8 cellular contexts compared by ENCODE assay signal in genomic region chr12:89353823-89354629, GRCh38. TPM values are rescaled to one million over a fixed set of nuclear protein-coding genes. Genes with fewer than 3 reads are reported as not detected.
DNase-seq lines count a peak whose midpoint lies in the region; ATAC-seq and TF ChIP-seq lines count a peak whose summit lies in the region.

No MANE protein-coding gene starts in this region.

- H3K4me3 Mint-ChIP-seq in activated naive CD4-positive, alpha-beta T cell treated with anti-CD3 and anti-CD28 coated beads for 36 hours = peak overlapping the region; percentile 89

- H3K9me3 Mint-ChIP-seq in activated naive CD4-positive, alpha-beta T cell treated with anti-CD3 and anti-CD28 coated beads for 36 hours = no peaks in the 10 kb centered on the region

- H3K27me3 ChIP-seq in transverse colon = no peaks in the 10 kb centered on the region

- TF ChIP-seq CTCF in omental fat pad (IDR thresholded peaks at IDR 0.05) = no peak
- TF ChIP-seq CTCF in transverse colon (IDR thresholded peaks at IDR 0.05) = peak in 1 of 5 experiments; percentile 5

- peak overlapping the region; percentile 96 to 98 (median 98) for H3K27ac ChIP-seq in transverse colon

- H3K27ac Mint-ChIP-seq in activated naive CD4-positive, alpha-beta T cell treated with anti-CD3 and anti-CD28 coated beads for 36 hours = peak overlapping the region; percentile 92

- TF ChIP-seq EP300 in transverse colon (IDR thresholded peaks at IDR 0.05; ENCODE audit: low read depth) = no peak

- intact Hi-C loops in activated naive CD4-positive, alpha-beta T cell treated with anti-CD3 and anti-CD28 coated beads for 36 hours (cut with micrococcal nuclease) = loop anchor here (1.0 to 5.0 kb wide), 5 partner anchors 335 to 1317 kb away; a partner anchor contains a TSS
- intact Hi-C loops in transverse colon (cut with DNase I; ENCODE audit: low total_unique reads) = loop anchor here (5.0 to 10.0 kb wide), 3 partner anchors 108 to 302 kb away; partner anchors contain the start of genes GALNT4 and POC1B

- H3K4me3 ChIP-seq in transverse colon = peak overlapping the region; percentile 44 to 71 (median 64)

- H3K27me3 Mint-ChIP-seq in activated naive CD4-positive, alpha-beta T cell treated with anti-CD3 and anti-CD28 coated beads for 36 hours (ENCODE audit: low read depth) = no peaks in the 10 kb centered on the region

- CTCF ChIA-PET in activated naive CD4-positive, alpha-beta T cell treated with anti-CD3 and anti-CD28 coated beads for 36 hours (lab: Charles Lee) = interaction anchor here (0.9 to 1.0 kb wide), 2 partner anchors 46 to 109 kb away, joined by 3 read pairs; no protein-coding TSS in a partner anchor

- no peaks in the 10 kb centered on the region for H3K9me3 ChIP-seq in transverse colon

- peaks cover 8 to 49% (median 21%) of the 10 kb centered on the region in 4 donors for H3K4me1 ChIP-seq in transverse colon

- no peaks in the 10 kb centered on the region for H3K36me3 ChIP-seq in transverse colon

- TF ChIP-seq POLR2A in transverse colon (IDR thresholded peaks at IDR 0.05) = peak; percentile 85

- in situ Hi-C loops in transverse colon (cut with MboI; ENCODE audit: low pct_ligation_motif_present in 1 of 4, low pct_unique_long_range_greater_than_20kb in 1 of 4, low sequenced_read_pairs in 3 of 4) = loop anchor here in 1 of 4 donors (10.0 kb wide), 1 partner anchor 101 kb away; no protein-coding TSS in a partner anchor

- peaks cover 15% of the 10 kb centered on the region for H3K36me3 Mint-ChIP-seq in activated naive CD4-positive, alpha-beta T cell treated with anti-CD3 and anti-CD28 coated beads for 36 hours (ENCODE audit: low read depth)

- peaks cover 20% of the 10 kb centered on the region for H3K4me1 Mint-ChIP-seq in activated naive CD4-positive, alpha-beta T cell treated with anti-CD3 and anti-CD28 coated beads for 36 hours (ENCODE audit: low read depth)

- ATAC-seq in GM18907 (IDR thresholded peaks at IDR 0.05; ENCODE audit: unreplicated experiment) = peak; percentile 39
- peak; percentile 63 for ATAC-seq in omental fat pad (ENCODE audit: low FRiP score)

- peak; percentile 58 for DNase-seq in A172 (ENCODE audit: low spot score)
- peak; percentile 88 for DNase-seq in HT-29 (ENCODE audit: low spot score)
- DNase-seq in RPMI7951 (ENCODE audit: low read depth) = peak; percentile 85
- peak; percentile 85 for DNase-seq in activated naive CD4-positive, alpha-beta T cell treated with anti-CD3 and anti-CD28 coated beads for 36 hours
- peak; percentile 75 for DNase-seq in glomerular visceral epithelial cell (ENCODE audit: extremely low spot score)
- peak; percentile 46 for DNase-seq in omental fat pad (ENCODE audit: low spot score)
- peak; percentile 90 for DNase-seq in transverse colon

- WGBS in transverse colon (ENCODE audit: low coverage in 1 of 2), 2 donors = 0% methylated on average over 1 to 69 of the region's 75 CpGs

RNA-seq across cellular contexts. Expression of gene DUSP6, which starts 1.7 kb away (rescaled TPM):
- 8.1 and 9.4 TPM in 2 replicates for total RNA-seq in A172 (2014; rRNA removed; shearing (Covaris generic))
- total RNA-seq in HT-29 (2014; rRNA removed; shearing (Covaris generic)) = 112 and 135 TPM in 2 replicates
- 36.3 and 39.8 TPM in 2 replicates for total RNA-seq in RPMI7951 (2014; rRNA removed; shearing (Covaris generic))
- total RNA-seq in activated naive CD4-positive, alpha-beta T cell treated with anti-CD3 and anti-CD28 coated beads for 36 hours = 10 to 100 TPM; 24.8 to 26.1 TPM
- 100 to 1,000 TPM; 201 to 329 (median 213) TPM for total RNA-seq in omental fat pad
- total RNA-seq in transverse colon = 10 to 100 TPM; 22.9 to 83.4 (median 53.2) TPM

Comparison
In these comparisons a context has a peak if more than half of its experiments do, and no peak if none do; other contexts are left out.
1. Peak in every context shown above with its lines: DNase-seq, ATAC-seq, H3K4me3 ChIP-seq and H3K27ac ChIP-seq.